Comparison of ENCODE assay signal across 36 cellular contexts in genomic region chr19:5244351-5244750, GRCh38.
"Had no signal": no experiment of that assay in that cellular context is flagged by ENCODE, and none has a peak within 500 bp of the region (broad histone marks: within the 10 kb centered on the region; RNA-seq: fewer than 3 reads in every experiment).

No MANE protein-coding gene starts in this region.

- ATAC-seq: activated CD8-positive, alpha-beta T cell treated with anti-CD3 and anti-CD28 coated beads for 36 hours; activated naive CD4-positive, alpha-beta T cell treated with anti-CD3 and anti-CD28 coated beads, Interleukin-2, amount 50 U/mL, for 72 hours; activated T-cell treated with anti-CD3 and anti-CD28 coated beads, Interleukin-2, amount 50 U/mL, for 4 hours; activated T-cell treated with anti-CD3 and anti-CD28 coated beads, Interleukin-2, amount 50 U/mL, for 72 hours; activated T-helper 17 cell treated with anti-CD3 and anti-CD28 coated beads, Interleukin-2, amount 50 U/mL, for 72 hours; body of pancreas had no signal

- H3K27me3 ChIP-seq: adrenal gland, body of pancreas, brain microvascular endothelial cell, breast epithelium had no signal

- H3K36me3 Mint-ChIP-seq: activated CD4-positive, alpha-beta memory T cell treated with anti-CD3 and anti-CD28 coated beads for 36 hours; activated naive CD4-positive, alpha-beta T cell treated with anti-CD3 and anti-CD28 coated beads, Interleukin-2, amount 50 U/mL, for 72 hours had no signal

- H3K27ac ChIP-seq: adrenal gland, body of pancreas, brain microvascular endothelial cell, breast epithelium, VCaP had no signal

- H3K4me3 Mint-ChIP-seq: activated B cell treated with CpG ODN at 0.5 μM for 24 hours; activated CD4-positive, alpha-beta memory T cell treated with anti-CD3 and anti-CD28 coated beads for 36 hours; activated CD4-positive, alpha-beta T cell treated with anti-CD3 and anti-CD28 coated beads, Interleukin-2, amount 10 ng/mL, durations not matched to agents 24 days and 14 days; activated CD8-positive, alpha-beta T cell treated with anti-CD3 and anti-CD28 coated beads for 36 hours; activated naive CD4-positive, alpha-beta T cell treated with anti-CD3 and anti-CD28 coated beads for 36 hours; activated naive CD8-positive, alpha-beta T cell treated with anti-CD3 and anti-CD28 coated beads for 36 hours; activated T-cell treated with anti-CD3 and anti-CD28 coated beads, Interleukin-2, amount 50 U/mL, for 4 hours; activated T-cell treated with anti-CD3 and anti-CD28 coated beads, Interleukin-2, amount 50 U/mL, for 72 hours; activated T-helper 1 cell treated with anti-CD3 and anti-CD28 coated beads, Interleukin-12 subunit alpha, Interleukin-12 subunit beta, Interleukin-2, Interleukin-4 antibody, amounts not matched to agents 30 ng/mL and 10 ng/mL and 1 ng/mL, durations not matched to agents 14 hours and 24 hours and 36 hours; activated T-helper 17 cell treated with anti-CD3 and anti-CD28 coated beads, Interleukin-2, amount 50 U/mL, for 72 hours; T-helper 1 cell treated with Interleukin-12 subunit alpha and Interleukin-12 subunit beta and Interleukin-4 antibody, amounts not matched to agents 30 μg/mL and 1 μg/mL, for 36 hours; T-helper 2 cell treated with Interferon-gamma antibody and Interleukin-4, amounts not matched to agents 5 μg/mL and 100 μg/mL, for 36 hours had no signal

- H3K4me1 ChIP-seq: adrenal gland, body of pancreas, breast epithelium had no signal

- H3K27ac Mint-ChIP-seq: activated B cell treated with CpG ODN at 0.5 μM for 24 hours; activated CD4-positive, alpha-beta memory T cell treated with anti-CD3 and anti-CD28 coated beads for 36 hours; activated CD4-positive, alpha-beta T cell treated with anti-CD3 and anti-CD28 coated beads, Interleukin-2, amount 10 ng/mL, durations not matched to agents 24 days and 14 days; activated CD8-positive, alpha-beta T cell treated with anti-CD3 and anti-CD28 coated beads for 36 hours; activated naive CD4-positive, alpha-beta T cell treated with anti-CD3 and anti-CD28 coated beads for 36 hours; activated naive CD4-positive, alpha-beta T cell treated with anti-CD3 and anti-CD28 coated beads, Interleukin-2, amount 50 U/mL, for 72 hours; activated naive CD8-positive, alpha-beta T cell treated with anti-CD3 and anti-CD28 coated beads for 36 hours; activated T-cell treated with anti-CD3 and anti-CD28 coated beads, Interleukin-2, amount 50 U/mL, for 72 hours; activated T-helper 1 cell treated with anti-CD3 and anti-CD28 coated beads, Interleukin-12 subunit alpha, Interleukin-12 subunit beta, Interleukin-2, Interleukin-4 antibody, amounts not matched to agents 30 ng/mL and 10 ng/mL and 1 ng/mL, durations not matched to agents 14 hours and 24 hours and 36 hours; activated T-helper 17 cell treated with anti-CD3 and anti-CD28 coated beads, Interleukin-2, amount 50 U/mL, for 72 hours; T-helper 1 cell treated with Interleukin-12 subunit alpha and Interleukin-12 subunit beta and Interleukin-4 antibody, amounts not matched to agents 30 μg/mL and 1 μg/mL, for 36 hours; T-helper 2 cell treated with Interferon-gamma antibody and Interleukin-4, amounts not matched to agents 5 μg/mL and 100 μg/mL, for 36 hours had no signal

- H3K9me3 ChIP-seq: adrenal gland, body of pancreas, breast epithelium had no signal

- DNase-seq: activated B cell treated with CpG ODN at 0.5 μM for 24 hours; activated CD4-positive, alpha-beta memory T cell treated with anti-CD3 and anti-CD28 coated beads for 36 hours; activated CD4-positive, alpha-beta T cell treated with anti-CD3 and anti-CD28 coated beads for 4 hours; activated CD4-positive, alpha-beta T cell treated with anti-CD3 and anti-CD28 coated beads, Interleukin-2, amount 10 ng/mL, durations not matched to agents 24 days and 14 days; activated CD4-positive, alpha-beta T cell treated with anti-CD3 and anti-CD28 coated beads, Interleukin-2, amount 50 U/mL, for 1 hour; activated CD4-positive, alpha-beta T cell treated with anti-CD3 and anti-CD28 coated beads, Interleukin-2, amount 50 U/mL, for 4 hours; activated CD4-positive, CD25-positive, alpha-beta regulatory T cell treated with anti-CD3 and anti-CD28 coated beads, Interleukin-2, amount 50 U/mL, for 72 hours; activated CD8-positive, alpha-beta memory T cell treated with anti-CD3 and anti-CD28 coated beads, Interleukin-2, amount 50 U/mL, for 4 hours; activated CD8-positive, alpha-beta T cell treated with anti-CD3 and anti-CD28 coated beads for 36 hours; activated effector memory CD4-positive, alpha-beta T cell treated with anti-CD3 and anti-CD28 coated beads, Interleukin-2, amount 50 U/mL, for 16 hours; activated gamma-delta T cell treated with Interleukin-2 at 50 U/mL for 16 hours; activated naive CD4-positive, alpha-beta T cell; activated naive CD4-positive, alpha-beta T cell treated with anti-CD3 and anti-CD28 coated beads for 36 hours; activated naive CD4-positive, alpha-beta T cell treated with anti-CD3 and anti-CD28 coated beads, Interleukin-2, amount 50 U/mL, for 16 hours; activated naive CD8-positive, alpha-beta T cell treated with anti-CD3 and anti-CD28 coated beads for 36 hours; activated T-cell treated with anti-CD3 and anti-CD28 coated beads for 4 hours; activated T-cell treated with anti-CD3 and anti-CD28 coated beads, Interleukin-2, amount 50 U/mL, for 1 hour; activated T-cell treated with anti-CD3 and anti-CD28 coated beads, Interleukin-2, amount 50 U/mL, for 4 hours; activated T-cell treated with anti-CD3 and anti-CD28 coated beads, Interleukin-2, amount 50 U/mL, for 72 hours; adrenal gland; amniotic stem cell; aorta; body of pancreas; brain microvascular endothelial cell; central memory CD4-positive, alpha-beta T cell; T-helper 2 cell; T-helper 9 cell had no signal

- H3K9me3 Mint-ChIP-seq: activated B cell treated with CpG ODN at 0.5 μM for 24 hours; activated CD4-positive, alpha-beta memory T cell treated with anti-CD3 and anti-CD28 coated beads for 36 hours; activated CD4-positive, alpha-beta T cell treated with anti-CD3 and anti-CD28 coated beads, Interleukin-2, amount 10 ng/mL, durations not matched to agents 24 days and 14 days; activated CD8-positive, alpha-beta T cell treated with anti-CD3 and anti-CD28 coated beads for 36 hours; activated naive CD4-positive, alpha-beta T cell treated with anti-CD3 and anti-CD28 coated beads for 36 hours; activated naive CD4-positive, alpha-beta T cell treated with anti-CD3 and anti-CD28 coated beads, Interleukin-2, amount 50 U/mL, for 72 hours; activated naive CD8-positive, alpha-beta T cell treated with anti-CD3 and anti-CD28 coated beads for 36 hours; activated T-cell treated with anti-CD3 and anti-CD28 coated beads, Interleukin-2, amount 50 U/mL, for 4 hours; activated T-cell treated with anti-CD3 and anti-CD28 coated beads, Interleukin-2, amount 50 U/mL, for 72 hours; activated T-helper 1 cell treated with anti-CD3 and anti-CD28 coated beads, Interleukin-12 subunit alpha, Interleukin-12 subunit beta, Interleukin-2, Interleukin-4 antibody, amounts not matched to agents 30 ng/mL and 10 ng/mL and 1 ng/mL, durations not matched to agents 14 hours and 24 hours and 36 hours; activated T-helper 17 cell treated with anti-CD3 and anti-CD28 coated beads, Interleukin-2, amount 50 U/mL, for 72 hours; T-helper 1 cell treated with Interleukin-12 subunit alpha and Interleukin-12 subunit beta and Interleukin-4 antibody, amounts not matched to agents 30 μg/mL and 1 μg/mL, for 36 hours; T-helper 2 cell treated with Interferon-gamma antibody and Interleukin-4, amounts not matched to agents 5 μg/mL and 100 μg/mL, for 36 hours had no signal

- FAIRE-seq: astrocyte, TTC549 had no signal

- H3K36me3 ChIP-seq: breast epithelium had no signal

- H3K27me3 Mint-ChIP-seq: activated B cell treated with CpG ODN at 0.5 μM for 24 hours; activated CD4-positive, alpha-beta T cell treated with anti-CD3 and anti-CD28 coated beads, Interleukin-2, amount 10 ng/mL, durations not matched to agents 24 days and 14 days; activated naive CD8-positive, alpha-beta T cell treated with anti-CD3 and anti-CD28 coated beads for 36 hours had no signal

- H3K4me3 ChIP-seq: adrenal gland, body of pancreas, breast epithelium had no signal

- H3K4me1 Mint-ChIP-seq: activated B cell treated with CpG ODN at 0.5 μM for 24 hours had no signal
